In the genomic region with DNA sequence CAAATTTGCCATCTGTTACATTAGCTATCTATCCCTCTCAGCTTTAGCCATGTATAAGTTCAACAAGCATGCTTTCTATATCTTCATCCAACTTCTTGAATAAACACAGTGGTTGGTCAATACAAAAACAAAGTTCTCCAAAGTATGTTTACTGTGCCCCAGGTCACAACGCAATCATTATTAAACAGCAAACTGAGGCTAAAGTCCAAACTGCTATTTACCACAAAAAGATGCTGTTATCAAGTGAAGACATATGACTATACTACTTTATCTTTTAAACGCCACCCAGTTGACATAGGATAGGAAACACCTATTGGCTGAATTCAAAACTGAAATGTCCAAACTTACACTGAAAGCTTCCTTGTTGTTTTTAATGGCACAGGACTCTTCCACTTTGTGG, we compare ENCODE assay signal across 1 cellular context.
TF ChIP-seq lines count a peak whose summit lies in the region.

No MANE protein-coding gene starts in this region.

TF ChIP-seq in HepG2, 621 proteins besides CTCF, POLR2A, EP300 and RAD21 (continued from another document and continues in another):
- TF ChIP-seq, protein P1, sequence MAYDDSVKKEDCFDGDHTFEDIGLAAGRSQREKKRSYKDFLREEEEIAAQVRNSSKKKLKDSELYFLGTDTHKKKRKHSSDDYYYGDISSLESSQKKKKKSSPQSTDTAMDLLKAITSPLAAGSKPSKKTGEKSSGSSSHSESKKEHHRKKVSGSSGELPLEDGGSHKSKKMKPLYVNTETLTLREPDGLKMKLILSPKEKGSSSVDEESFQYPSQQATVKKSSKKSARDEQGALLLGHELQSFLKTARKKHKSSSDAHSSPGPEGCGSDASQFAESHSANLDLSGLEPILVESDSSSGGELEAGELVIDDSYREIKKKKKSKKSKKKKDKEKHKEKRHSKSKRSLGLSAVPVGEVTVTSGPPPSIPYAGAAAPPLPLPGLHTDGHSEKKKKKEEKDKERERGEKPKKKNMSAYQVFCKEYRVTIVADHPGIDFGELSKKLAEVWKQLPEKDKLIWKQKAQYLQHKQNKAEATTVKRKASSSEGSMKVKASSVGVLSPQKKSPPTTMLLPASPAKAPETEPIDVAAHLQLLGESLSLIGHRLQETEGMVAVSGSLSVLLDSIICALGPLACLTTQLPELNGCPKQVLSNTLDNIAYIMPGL (CRISPR knock-in tag; IDR thresholded peaks at IDR 0.05; ENCODE audit: borderline replicate concordance in 1 of 2, low read depth in 1 of 2): peak in 1 of 2 experiments; percentile 63; a peak in 1 of 4 replicates
- TF ChIP-seq RXRA (CRISPR knock-in tag; IDR thresholded peaks at IDR 0.05) (no peak), TMF1 (CRISPR knock-in tag; IDR thresholded peaks at IDR 0.05; ENCODE audit: low read depth) (no peak), KMT2B (CRISPR knock-in tag; IDR thresholded peaks at IDR 0.05) (no peak), KAT8 (CRISPR knock-in tag; IDR thresholded peaks at IDR 0.05) (peak; percentile 60; the same call in 1 of the 2 replicates), SKI (IDR thresholded peaks at IDR 0.05; ENCODE audit: partially characterized antibody) (peak; percentile 28), TBX3 (IDR thresholded peaks at IDR 0.05; ENCODE audit: borderline replicate concordance) (peak; percentile 67; the same call in 1 of the 2 replicates), PREB (CRISPR knock-in tag; IDR thresholded peaks at IDR 0.05) (no peak), SSRP1 (CRISPR knock-in tag; IDR thresholded peaks at IDR 0.05) (no peak), ZNF3 (CRISPR knock-in tag; IDR thresholded peaks at IDR 0.05) (no peak), ETV5 (CRISPR knock-in tag; IDR thresholded peaks at IDR 0.05; ENCODE audit: borderline replicate concordance) (no peak), MZF1 (CRISPR knock-in tag; IDR thresholded peaks at IDR 0.05; ENCODE audit: borderline replicate concordance) (no peak), HINFP (CRISPR knock-in tag; IDR thresholded peaks at IDR 0.05; ENCODE audit: low read depth) (no peak), ZBTB38 (CRISPR knock-in tag; IDR thresholded peaks at IDR 0.05) (no peak), ZFP82 (CRISPR knock-in tag; IDR thresholded peaks at IDR 0.05; ENCODE audit: borderline replicate concordance) (no peak), ELF1 (CRISPR knock-in tag; IDR thresholded peaks at IDR 0.05) (no peak), NR2C2 (CRISPR knock-in tag; IDR thresholded peaks at IDR 0.05; ENCODE audit: borderline replicate concordance) (peak; percentile 61; the same call in 1 of the 2 replicates), MAFF (IDR thresholded peaks at IDR 0.05; ENCODE audit: low read depth, low read length) (no peak), CBFB (CRISPR knock-in tag; IDR thresholded peaks at IDR 0.05) (no peak), IRF2 (CRISPR knock-in tag; IDR thresholded peaks at IDR 0.05) (peak; percentile 64; the same call in 1 of the 2 replicates), ZNF160 (CRISPR knock-in tag; IDR thresholded peaks at IDR 0.05) (no peak), ZSCAN29 (CRISPR knock-in tag; conservative IDR thresholded peaks at IDR 0.05) (no peak), MED1 (CRISPR knock-in tag; IDR thresholded peaks at IDR 0.05) (peak; percentile 83), GTF2F1 (IDR thresholded peaks at IDR 0.05; ENCODE audit: low read length) (no peak), ZNF619 (CRISPR knock-in tag; IDR thresholded peaks at IDR 0.05) (no peak), MEF2D (CRISPR knock-in tag; IDR thresholded peaks at IDR 0.05) (peak; percentile 70), MEIS1 (CRISPR knock-in tag; IDR thresholded peaks at IDR 0.05; ENCODE audit: borderline replicate concordance) (peak; percentile 30; the same call in 1 of the 2 replicates), MED8 (CRISPR knock-in tag; IDR thresholded peaks at IDR 0.05; ENCODE audit: insufficient replicate concordance) (no peak), STAT6 (CRISPR knock-in tag; IDR thresholded peaks at IDR 0.05; ENCODE audit: borderline replicate concordance) (peak; percentile 52; the same call in 1 of the 2 replicates), ELF3 (CRISPR knock-in tag; IDR thresholded peaks at IDR 0.05) (peak; percentile 85), TOE1 (CRISPR knock-in tag; IDR thresholded peaks at IDR 0.05) (0 out of 2 replicates have a peak, but pooled peaks have one; percentile 45), TP53 (CRISPR knock-in tag; conservative IDR thresholded peaks at IDR 0.05) (no peak), SP5 (CRISPR knock-in tag; IDR thresholded peaks at IDR 0.05; ENCODE audit: borderline replicate concordance, low read depth) (peak; percentile 59), ZNF225 (CRISPR knock-in tag; IDR thresholded peaks at IDR 0.05) (no peak), ZNF629 (CRISPR knock-in tag; conservative IDR thresholded peaks at IDR 0.05) (no peak)
- TF ChIP-seq, protein P2, sequence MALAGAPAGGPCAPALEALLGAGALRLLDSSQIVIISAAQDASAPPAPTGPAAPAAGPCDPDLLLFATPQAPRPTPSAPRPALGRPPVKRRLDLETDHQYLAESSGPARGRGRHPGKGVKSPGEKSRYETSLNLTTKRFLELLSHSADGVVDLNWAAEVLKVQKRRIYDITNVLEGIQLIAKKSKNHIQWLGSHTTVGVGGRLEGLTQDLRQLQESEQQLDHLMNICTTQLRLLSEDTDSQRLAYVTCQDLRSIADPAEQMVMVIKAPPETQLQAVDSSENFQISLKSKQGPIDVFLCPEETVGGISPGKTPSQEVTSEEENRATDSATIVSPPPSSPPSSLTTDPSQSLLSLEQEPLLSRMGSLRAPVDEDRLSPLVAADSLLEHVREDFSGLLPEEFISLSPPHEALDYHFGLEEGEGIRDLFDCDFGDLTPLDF (CRISPR knock-in tag; IDR thresholded peaks at IDR 0.05): no peak
- TF ChIP-seq, protein P3, sequence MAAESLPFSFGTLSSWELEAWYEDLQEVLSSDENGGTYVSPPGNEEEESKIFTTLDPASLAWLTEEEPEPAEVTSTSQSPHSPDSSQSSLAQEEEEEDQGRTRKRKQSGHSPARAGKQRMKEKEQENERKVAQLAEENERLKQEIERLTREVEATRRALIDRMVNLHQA (CRISPR knock-in tag; IDR thresholded peaks at IDR 0.05): no peak
- TF ChIP-seq, protein P4, sequence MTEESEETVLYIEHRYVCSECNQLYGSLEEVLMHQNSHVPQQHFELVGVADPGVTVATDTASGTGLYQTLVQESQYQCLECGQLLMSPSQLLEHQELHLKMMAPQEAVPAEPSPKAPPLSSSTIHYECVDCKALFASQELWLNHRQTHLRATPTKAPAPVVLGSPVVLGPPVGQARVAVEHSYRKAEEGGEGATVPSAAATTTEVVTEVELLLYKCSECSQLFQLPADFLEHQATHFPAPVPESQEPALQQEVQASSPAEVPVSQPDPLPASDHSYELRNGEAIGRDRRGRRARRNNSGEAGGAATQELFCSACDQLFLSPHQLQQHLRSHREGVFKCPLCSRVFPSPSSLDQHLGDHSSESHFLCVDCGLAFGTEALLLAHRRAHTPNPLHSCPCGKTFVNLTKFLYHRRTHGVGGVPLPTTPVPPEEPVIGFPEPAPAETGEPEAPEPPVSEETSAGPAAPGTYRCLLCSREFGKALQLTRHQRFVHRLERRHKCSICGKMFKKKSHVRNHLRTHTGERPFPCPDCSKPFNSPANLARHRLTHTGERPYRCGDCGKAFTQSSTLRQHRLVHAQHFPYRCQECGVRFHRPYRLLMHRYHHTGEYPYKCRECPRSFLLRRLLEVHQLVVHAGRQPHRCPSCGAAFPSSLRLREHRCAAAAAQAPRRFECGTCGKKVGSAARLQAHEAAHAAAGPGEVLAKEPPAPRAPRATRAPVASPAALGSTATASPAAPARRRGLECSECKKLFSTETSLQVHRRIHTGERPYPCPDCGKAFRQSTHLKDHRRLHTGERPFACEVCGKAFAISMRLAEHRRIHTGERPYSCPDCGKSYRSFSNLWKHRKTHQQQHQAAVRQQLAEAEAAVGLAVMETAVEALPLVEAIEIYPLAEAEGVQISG (CRISPR knock-in tag; IDR thresholded peaks at IDR 0.05): no peak
- TF ChIP-seq, protein P5, sequence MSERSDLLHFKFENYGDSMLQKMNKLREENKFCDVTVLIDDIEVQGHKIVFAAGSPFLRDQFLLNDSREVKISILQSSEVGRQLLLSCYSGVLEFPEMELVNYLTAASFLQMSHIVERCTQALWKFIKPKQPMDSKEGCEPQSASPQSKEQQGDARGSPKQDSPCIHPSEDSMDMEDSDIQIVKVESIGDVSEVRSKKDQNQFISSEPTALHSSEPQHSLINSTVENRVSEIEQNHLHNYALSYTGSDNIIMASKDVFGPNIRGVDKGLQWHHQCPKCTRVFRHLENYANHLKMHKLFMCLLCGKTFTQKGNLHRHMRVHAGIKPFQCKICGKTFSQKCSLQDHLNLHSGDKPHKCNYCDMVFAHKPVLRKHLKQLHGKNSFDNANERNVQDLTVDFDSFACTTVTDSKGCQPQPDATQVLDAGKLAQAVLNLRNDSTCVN (CRISPR knock-in tag; IDR thresholded peaks at IDR 0.05; ENCODE audit: borderline replicate concordance): no peak
- TF ChIP-seq, protein P6, sequence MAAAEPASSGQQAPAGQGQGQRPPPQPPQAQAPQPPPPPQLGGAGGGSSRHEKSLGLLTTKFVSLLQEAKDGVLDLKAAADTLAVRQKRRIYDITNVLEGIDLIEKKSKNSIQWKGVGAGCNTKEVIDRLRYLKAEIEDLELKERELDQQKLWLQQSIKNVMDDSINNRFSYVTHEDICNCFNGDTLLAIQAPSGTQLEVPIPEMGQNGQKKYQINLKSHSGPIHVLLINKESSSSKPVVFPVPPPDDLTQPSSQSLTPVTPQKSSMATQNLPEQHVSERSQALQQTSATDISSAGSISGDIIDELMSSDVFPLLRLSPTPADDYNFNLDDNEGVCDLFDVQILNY (CRISPR knock-in tag; conservative IDR thresholded peaks at IDR 0.05): no peak
- TF ChIP-seq, protein P7, sequence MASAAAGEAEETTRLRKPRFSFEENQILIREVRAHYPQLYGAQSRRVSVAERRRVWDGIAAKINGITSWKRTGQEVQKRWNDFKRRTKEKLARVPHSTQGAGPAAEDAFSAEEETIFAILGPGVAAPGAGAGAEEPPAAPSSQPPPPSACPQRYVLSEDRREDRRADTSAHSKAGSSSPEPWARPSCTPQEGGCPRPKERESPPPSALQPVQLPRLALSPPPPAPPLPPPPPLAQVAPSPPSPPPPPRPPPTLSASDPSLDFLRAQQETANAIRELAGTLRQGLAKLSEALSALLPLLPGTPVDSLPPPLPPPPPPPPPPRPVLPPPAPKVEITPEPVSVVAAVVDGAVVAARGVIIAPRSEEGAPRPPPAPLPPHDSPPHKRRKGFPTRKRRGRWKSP (CRISPR knock-in tag; IDR thresholded peaks at IDR 0.05): peak; percentile 77; the same call in 1 of the 2 replicates
